9 cellular contexts compared by ENCODE assay signal in genomic region chr15:91268510-91268909, GRCh38.
DNase-seq lines count a peak whose midpoint lies in the region; ATAC-seq, FAIRE-seq and TF ChIP-seq lines count a peak whose summit lies in the region.
"Had no signal": no experiment of that assay in that cellular context is flagged by ENCODE, and none has a peak within 500 bp of the region (broad histone marks: within the 10 kb centered on the region; RNA-seq: fewer than 3 reads in every experiment).

No MANE protein-coding gene starts in this region.

- H2AFZ ChIP-seq in osteoblast (ENCODE audit: low read length) = no peak overlapping the region

- no peak overlapping the region for H3K4me2 ChIP-seq in osteoblast (ENCODE audit: insufficient read depth, low read length)

- TF ChIP-seq RAD21 in Ishikawa (IDR thresholded peaks at IDR 0.05; ENCODE audit: low read depth) = no peak

- peaks cover 2% of the 10 kb centered on the region for H3K4me1 Mint-ChIP-seq in activated CD4-positive, alpha-beta T cell treated with anti-CD3 and anti-CD28 coated beads for 36 hours
- peaks cover 7% of the 10 kb centered on the region for H3K4me1 Mint-ChIP-seq in activated CD4-positive, alpha-beta T cell treated with anti-CD3 and anti-CD28 coated beads, Interleukin-2, amount 10 ng/mL, durations not matched to agents 7 days and 5 days
- peaks cover 2% of the 10 kb centered on the region for H3K4me1 Mint-ChIP-seq in activated naive CD8-positive, alpha-beta T cell treated with anti-CD3 and anti-CD28 coated beads, Interleukin-2, amount 50 U/mL, for 24 hours

- H4K20me1 ChIP-seq in osteoblast (ENCODE audit: insufficient read depth, low read length) = no peaks in the 10 kb centered on the region

- H3K4me1 ChIP-seq in osteoblast (ENCODE audit: insufficient read depth, low read length) (peaks cover 10% of the 10 kb centered on the region), pancreas (no peaks in the 10 kb centered on the region)
- H3K4me1 ChIP-seq: colonic mucosa had no signal

- TF ChIP-seq CTCF in osteoblast (IDR thresholded peaks at IDR 0.05; ENCODE audit: extremely low read depth, low read depth, low read length) (peak; percentile 40), pancreas (IDR thresholded peaks at IDR 0.05) (no peak)

- H3K27me3 ChIP-seq in osteoblast (ENCODE audit: insufficient read depth, low read length) = peaks cover 2% of the 10 kb centered on the region
- H3K27me3 ChIP-seq in pancreas = peaks cover 0 to 4% (median 0%) of the 10 kb centered on the region in 4 donors
- H3K27me3 ChIP-seq: colonic mucosa had no signal

- no peaks in the 10 kb centered on the region for H3K36me3 Mint-ChIP-seq in activated CD4-positive, alpha-beta T cell treated with anti-CD3 and anti-CD28 coated beads for 36 hours (ENCODE audit: low read depth)
- no peaks in the 10 kb centered on the region for H3K36me3 Mint-ChIP-seq in activated CD4-positive, alpha-beta T cell treated with anti-CD3 and anti-CD28 coated beads, Interleukin-2, amount 10 ng/mL, durations not matched to agents 7 days and 5 days (ENCODE audit: low read depth)
- H3K36me3 Mint-ChIP-seq in activated naive CD8-positive, alpha-beta T cell treated with anti-CD3 and anti-CD28 coated beads, Interleukin-2, amount 50 U/mL, for 24 hours (ENCODE audit: low read depth) = no peaks in the 10 kb centered on the region

- H3K27ac Mint-ChIP-seq in activated CD4-positive, alpha-beta T cell treated with anti-CD3 and anti-CD28 coated beads for 36 hours = no peak overlapping the region
- H3K27ac Mint-ChIP-seq in activated CD4-positive, alpha-beta T cell treated with anti-CD3 and anti-CD28 coated beads, Interleukin-2, amount 10 ng/mL, durations not matched to agents 7 days and 5 days = no peak overlapping the region
- H3K27ac Mint-ChIP-seq in activated naive CD8-positive, alpha-beta T cell treated with anti-CD3 and anti-CD28 coated beads, Interleukin-2, amount 50 U/mL, for 24 hours = no peak overlapping the region

- no peak overlapping the region for H3K4me3 ChIP-seq in osteoblast (ENCODE audit: insufficient read depth, low read length)
- no peak overlapping the region for H3K4me3 ChIP-seq in pancreas
- H3K4me3 ChIP-seq: colonic mucosa had no signal

- TF ChIP-seq EP300 in Ishikawa (IDR thresholded peaks at IDR 0.05; ENCODE audit: borderline replicate concordance) = no peak

- H3K9me3 Mint-ChIP-seq in activated CD4-positive, alpha-beta T cell treated with anti-CD3 and anti-CD28 coated beads for 36 hours (ENCODE audit: low read depth) = no peaks in the 10 kb centered on the region
- no peaks in the 10 kb centered on the region for H3K9me3 Mint-ChIP-seq in activated CD4-positive, alpha-beta T cell treated with anti-CD3 and anti-CD28 coated beads, Interleukin-2, amount 10 ng/mL, durations not matched to agents 7 days and 5 days
- H3K9me3 Mint-ChIP-seq in activated naive CD8-positive, alpha-beta T cell treated with anti-CD3 and anti-CD28 coated beads, Interleukin-2, amount 50 U/mL, for 24 hours = no peaks in the 10 kb centered on the region

- H3K27ac ChIP-seq in osteoblast (ENCODE audit: low read depth, low read length) (no peak overlapping the region), pancreas (no peak overlapping the region)
- H3K27ac ChIP-seq: colonic mucosa had no signal

- no peak for FAIRE-seq in pancreas (lab: Jason Lieb, UNC)

- intact Hi-C loops in activated CD4-positive, alpha-beta T cell treated with anti-CD3 and anti-CD28 coated beads for 36 hours (cut with DNase I, micrococcal nuclease) = no loop called here
- intact Hi-C loops in pancreas (cut with DNase I) = loop anchor here in 1 of 3 donors (5.0 kb wide), 1 partner anchor 216 kb away; no protein-coding TSS in a partner anchor

- POLR2A ChIA-PET in activated CD4-positive, alpha-beta T cell treated with anti-CD3 and anti-CD28 coated beads for 36 hours (lab: Charles Lee) = no interaction called here
- POLR2A ChIA-PET in activated CD4-positive, alpha-beta T cell treated with anti-CD3 and anti-CD28 coated beads, Interleukin-2, amount 10 ng/mL, durations not matched to agents 7 days and 5 days (lab: Charles Lee) = no interaction called here

- peak; percentile 39 for ATAC-seq in activated CD4-positive, alpha-beta T cell treated with anti-CD3 and anti-CD28 coated beads for 36 hours
- no peak for ATAC-seq in activated naive CD8-positive, alpha-beta T cell treated with anti-CD3 and anti-CD28 coated beads, Interleukin-2, amount 50 U/mL, for 24 hours
- no peak for ATAC-seq in GM21423 (IDR thresholded peaks at IDR 0.05; ENCODE audit: unreplicated experiment)
- ATAC-seq in pancreas = no peak

- no peaks in the 10 kb centered on the region for H3K79me2 ChIP-seq in osteoblast (ENCODE audit: insufficient read depth, low read length)

- CTCF ChIA-PET in activated CD4-positive, alpha-beta T cell treated with anti-CD3 and anti-CD28 coated beads for 36 hours (lab: Charles Lee) = interaction anchor here (0.5 to 2.5 kb wide), 18 partner anchors 8 to 759 kb away, joined by 3 to 12 read pairs (median 3); partner anchors contain the start of gene HDDC3
- CTCF ChIA-PET in activated CD4-positive, alpha-beta T cell treated with anti-CD3 and anti-CD28 coated beads, Interleukin-2, amount 10 ng/mL, durations not matched to agents 7 days and 5 days (lab: Charles Lee) = interaction anchor here (0.6 to 1.3 kb wide), 7 partner anchors 10 to 1860 kb away, joined by 3 to 4 read pairs (median 3); no protein-coding TSS in a partner anchor

- no peaks in the 10 kb centered on the region for H3K9me3 ChIP-seq in osteoblast (ENCODE audit: low read depth, low read length)
- no peaks in the 10 kb centered on the region for H3K9me3 ChIP-seq in pancreas
- H3K9me3 ChIP-seq: colonic mucosa had no signal

- 72 to 81% methylated on average over 11 of the region's 11 CpGs for WGBS in pancreas, 2 donors

- peaks cover 9% of the 10 kb centered on the region for H3K27me3 Mint-ChIP-seq in activated CD4-positive, alpha-beta T cell treated with anti-CD3 and anti-CD28 coated beads for 36 hours
- peaks cover 33% of the 10 kb centered on the region for H3K27me3 Mint-ChIP-seq in activated CD4-positive, alpha-beta T cell treated with anti-CD3 and anti-CD28 coated beads, Interleukin-2, amount 10 ng/mL, durations not matched to agents 7 days and 5 days
- peaks cover 8% of the 10 kb centered on the region for H3K27me3 Mint-ChIP-seq in activated naive CD8-positive, alpha-beta T cell treated with anti-CD3 and anti-CD28 coated beads, Interleukin-2, amount 50 U/mL, for 24 hours

- peak; percentile 54 for DNase-seq in activated CD4-positive, alpha-beta T cell treated with anti-CD3 and anti-CD28 coated beads for 36 hours
- no peak for DNase-seq in activated CD4-positive, alpha-beta T cell treated with anti-CD3 and anti-CD28 coated beads, Interleukin-2, amount 10 ng/mL, durations not matched to agents 7 days and 5 days
- peak; percentile 20 for DNase-seq in activated naive CD8-positive, alpha-beta T cell treated with anti-CD3 and anti-CD28 coated beads, Interleukin-2, amount 50 U/mL, for 24 hours
- no peak for DNase-seq in osteoblast (ENCODE audit: insufficient read length, low spot score, missing footprints)
- DNase-seq in pancreas = no peak
- DNase-seq in SKM-1 treated with dmso at 0.1 percent for 144 hours (lab: John Stamatoyannopoulos, UW; ENCODE audit: unreplicated experiment) = no peak
- DNase-seq: colonic mucosa had no signal

- H3K36me3 ChIP-seq in osteoblast (ENCODE audit: insufficient read depth, low read length) (no peaks in the 10 kb centered on the region), pancreas (no peaks in the 10 kb centered on the region)
- H3K36me3 ChIP-seq: colonic mucosa had no signal

- H3K4me3 Mint-ChIP-seq in activated CD4-positive, alpha-beta T cell treated with anti-CD3 and anti-CD28 coated beads for 36 hours = no peak overlapping the region
- no peak overlapping the region for H3K4me3 Mint-ChIP-seq in activated CD4-positive, alpha-beta T cell treated with anti-CD3 and anti-CD28 coated beads, Interleukin-2, amount 10 ng/mL, durations not matched to agents 7 days and 5 days
- H3K4me3 Mint-ChIP-seq in activated naive CD8-positive, alpha-beta T cell treated with anti-CD3 and anti-CD28 coated beads, Interleukin-2, amount 50 U/mL, for 24 hours = no peak overlapping the region

TF ChIP-seq in Ishikawa, 13 proteins besides CTCF, POLR2A, EP300 and RAD21:
- TF ChIP-seq YY1 (IDR thresholded peaks at IDR 0.05; ENCODE audit: low read depth) (peak; percentile 80), TCF12 (IDR thresholded peaks at IDR 0.05; ENCODE audit: low read depth) (no peak)

Comparison
In these comparisons a context has a peak if more than half of its experiments do, and no peak if none do; other contexts are left out.
1. DNase-seq: peak in activated CD4-positive, alpha-beta T cell treated with anti-CD3 and anti-CD28 coated beads for 36 hours (single experiment) and activated naive CD8-positive, alpha-beta T cell treated with anti-CD3 and anti-CD28 coated beads, Interleukin-2, amount 50 U/mL, for 24 hours (single experiment); none in activated CD4-positive, alpha-beta T cell treated with anti-CD3 and anti-CD28 coated beads, Interleukin-2, amount 10 ng/mL, durations not matched to agents 7 days and 5 days (single experiment), osteoblast (single experiment), pancreas (0 of 6) and SKM-1 treated with dmso at 0.1 percent for 144 hours (single experiment).